ENCODE assay signal across 15 cellular contexts in genomic region chr7:102610996-102611685, GRCh38. TPM values are rescaled to one million over a fixed set of nuclear protein-coding genes. Genes with fewer than 3 reads are reported as not detected.
DNase-seq lines count a peak whose midpoint lies in the region; ATAC-seq and TF ChIP-seq lines count a peak whose summit lies in the region.
"Not testable (repeated sequence)": the region's sequence is repeated elsewhere in the genome, so short reads cannot be mapped to it uniquely, and the experiment has no call there.
"Had no signal": no experiment of that assay in that cellular context is flagged by ENCODE, and none has a peak within 500 bp of the region (broad histone marks: within the 10 kb centered on the region; RNA-seq: fewer than 3 reads in every experiment).

No MANE protein-coding gene starts in this region.

- not testable (repeated sequence) for H3K9me3 ChIP-seq in mucosa of descending colon; aorta (ENCODE audit: control insufficient read depth, low read length)

- not testable (repeated sequence) for H3K4me3 ChIP-seq in mucosa of descending colon; aorta (ENCODE audit: low read length in 2 of 2)

- not testable (repeated sequence) for DNase-seq in effector memory CD8-positive, alpha-beta T cell; mucosa of descending colon; aorta

- WGBS in aorta, 2 donors = no CpG with 5 or more reads among the region's 30 CpGs

- intact Hi-C loops in mucosa of descending colon (cut with DNase I, micrococcal nuclease); aorta (cut with DNase I): not testable (repeated sequence)

- H3K36me3 Mint-ChIP-seq in effector memory CD8-positive, alpha-beta T cell (ENCODE audit: insufficient read depth) = not testable (repeated sequence)

- H3K9me3 Mint-ChIP-seq in effector memory CD8-positive, alpha-beta T cell = not testable (repeated sequence)

- TF ChIP-seq CTCF in mucosa of descending colon (IDR thresholded peaks at IDR 0.05) = not testable (repeated sequence)

- peak; percentile 52 for ATAC-seq in GM18909 (IDR thresholded peaks at IDR 0.05; ENCODE audit: poor library complexity, unreplicated experiment)
- peak; percentile 29 for ATAC-seq in GM21447 (IDR thresholded peaks at IDR 0.05; ENCODE audit: unreplicated experiment)
- peak; percentile 31 for ATAC-seq in HG02763 (IDR thresholded peaks at IDR 0.05; ENCODE audit: unreplicated experiment)
- ATAC-seq in HG03135 (IDR thresholded peaks at IDR 0.05; ENCODE audit: unreplicated experiment) = peak; percentile 35
- ATAC-seq in SK-N-SH treated with all-trans-retinoic acid at 6 μM for 48 hours = peak; percentile 80
- ATAC-seq in effector memory CD8-positive, alpha-beta T cell (replicated peaks) = peak; percentile 72
- ATAC-seq in mucosa of descending colon = peak; percentile 60
- ATAC-seq in aorta (ENCODE audit: low FRiP score) = peak; percentile 71

- H3K27me3 Mint-ChIP-seq in effector memory CD8-positive, alpha-beta T cell = not testable (repeated sequence)

- not testable (repeated sequence) for H3K4me1 Mint-ChIP-seq in effector memory CD8-positive, alpha-beta T cell (ENCODE audit: low read depth in 2 of 2)

- not testable (repeated sequence) for H3K36me3 ChIP-seq in mucosa of descending colon (ENCODE audit: low read depth); aorta (ENCODE audit: control insufficient read depth in 1 of 2, insufficient read depth in 2 of 2, low read length in 1 of 2)

- H3K27ac Mint-ChIP-seq in effector memory CD8-positive, alpha-beta T cell = not testable (repeated sequence)

- not testable (repeated sequence) for H3K4me1 ChIP-seq in mucosa of descending colon (ENCODE audit: low read depth); aorta (ENCODE audit: control insufficient read depth in 1 of 2, insufficient read depth in 2 of 2, low read length in 2 of 2)

- not testable (repeated sequence) for H3K27me3 ChIP-seq in aorta (ENCODE audit: control insufficient read depth in 1 of 2, insufficient read depth in 2 of 2, low read length in 1 of 2)

- H3K27ac ChIP-seq in aorta (ENCODE audit: low read depth in 1 of 2, low read length in 2 of 2) = not testable (repeated sequence)

- H3K4me3 Mint-ChIP-seq in effector memory CD8-positive, alpha-beta T cell = not testable (repeated sequence)

RNA-seq across cellular contexts. Expression of gene RASA4, which starts 5.4 kb away (rescaled TPM):
- total RNA-seq in mucosa of descending colon = 10 to 100 TPM; 18.3 to 68.4 (median 21.5) TPM
- 100 to 1,000 TPM; 133 to 354 TPM for total RNA-seq in aorta
- polyA plus RNA-seq in aorta = 10 to 100 TPM; 19.2 to 62.0 TPM

RNA-seq across cellular contexts. Expression of gene UPK3BL1, which starts 31.4 kb away (rescaled TPM):
- total RNA-seq in mucosa of descending colon (10 to 100 TPM; 10.7 to 23.1 (median 12.3) TPM), aorta (10 to 100 TPM in 1 of 2 donors, 1 to 10 TPM in 1; 7.5 to 28.4 TPM)
- polyA plus RNA-seq in aorta = 100 to 1,000 TPM in 1 of 2 donors, 10 to 100 TPM in 1; 21.0 to 142 TPM

RNA-seq across cellular contexts. Expression of gene POLR2J3, which starts 38.8 kb away (rescaled TPM):
- 10 to 100 TPM; 23.7 to 43.7 (median 27.5) TPM for total RNA-seq in mucosa of descending colon
- total RNA-seq in aorta = 10 to 100 TPM; 27.5 to 69.9 TPM
- 10 to 100 TPM; 35.4 to 64.7 TPM for polyA plus RNA-seq in aorta

RNA-seq across cellular contexts. Expression of gene SPDYE2B, which starts 39.0 kb away (rescaled TPM):
- total RNA-seq in mucosa of descending colon (not detected), aorta (not detected)
- not detected for polyA plus RNA-seq in aorta
- total RNA-seq: cardiac muscle cell, H7, hepatocyte, kidney, osteocyte, skeletal muscle tissue, tibial nerve had no signal
- polyA plus RNA-seq: hepatocyte had no signal

Comparison
In these comparisons a context has a peak if more than half of its experiments do, and no peak if none do; other contexts are left out.
1. ATAC-seq: peak in every context shown above with its lines; median percentile 80 in SK-N-SH treated with all-trans-retinoic acid at 6 μM for 48 hours; 72 in effector memory CD8-positive, alpha-beta T cell; 71 in aorta; 60 in mucosa of descending colon; 52 in GM18909; 35 in HG03135; 31 in HG02763; 29 in GM21447.